1 cellular context compared by ENCODE assay signal in the genomic region with DNA sequence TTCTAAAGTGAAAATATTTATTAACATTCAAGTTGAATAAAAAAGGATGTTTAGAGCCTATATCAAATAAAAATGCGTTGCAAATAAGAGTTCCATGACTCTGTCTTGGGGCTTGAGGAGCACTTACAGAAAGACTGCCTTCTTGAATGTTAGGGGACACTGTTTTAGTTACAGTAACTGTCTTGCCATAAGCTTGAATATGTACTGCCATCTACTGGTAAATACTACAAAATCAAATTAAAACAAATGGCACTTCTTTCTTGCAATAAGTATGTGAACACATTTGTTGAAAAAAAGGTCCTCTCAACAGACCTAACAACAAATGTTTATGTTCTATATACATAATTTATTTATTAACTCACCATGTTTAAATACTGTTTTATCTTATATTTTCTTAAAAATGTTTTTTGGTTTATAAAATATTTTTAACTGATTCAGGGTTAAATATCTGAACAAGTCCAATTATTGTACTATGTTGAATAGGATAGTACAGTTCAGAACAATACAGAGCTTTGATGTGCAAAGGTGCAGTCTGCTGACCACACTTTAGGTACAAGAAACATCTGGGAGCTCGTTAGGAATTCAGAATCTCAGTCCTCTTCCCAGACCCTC.
TF ChIP-seq lines count a peak whose summit lies in the region.

No MANE protein-coding gene starts in this region.

TF ChIP-seq in liver, 16 proteins besides CTCF, POLR2A, EP300 and RAD21 (continued from another document):
- TF ChIP-seq, protein P1, sequence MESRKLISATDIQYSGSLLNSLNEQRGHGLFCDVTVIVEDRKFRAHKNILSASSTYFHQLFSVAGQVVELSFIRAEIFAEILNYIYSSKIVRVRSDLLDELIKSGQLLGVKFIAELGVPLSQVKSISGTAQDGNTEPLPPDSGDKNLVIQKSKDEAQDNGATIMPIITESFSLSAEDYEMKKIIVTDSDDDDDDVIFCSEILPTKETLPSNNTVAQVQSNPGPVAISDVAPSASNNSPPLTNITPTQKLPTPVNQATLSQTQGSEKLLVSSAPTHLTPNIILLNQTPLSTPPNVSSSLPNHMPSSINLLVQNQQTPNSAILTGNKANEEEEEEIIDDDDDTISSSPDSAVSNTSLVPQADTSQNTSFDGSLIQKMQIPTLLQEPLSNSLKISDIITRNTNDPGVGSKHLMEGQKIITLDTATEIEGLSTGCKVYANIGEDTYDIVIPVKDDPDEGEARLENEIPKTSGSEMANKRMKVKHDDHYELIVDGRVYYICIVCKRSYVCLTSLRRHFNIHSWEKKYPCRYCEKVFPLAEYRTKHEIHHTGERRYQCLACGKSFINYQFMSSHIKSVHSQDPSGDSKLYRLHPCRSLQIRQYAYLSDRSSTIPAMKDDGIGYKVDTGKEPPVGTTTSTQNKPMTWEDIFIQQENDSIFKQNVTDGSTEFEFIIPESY (IDR thresholded peaks at IDR 0.05), result no peak
- no peak for TF ChIP-seq RXRA (IDR thresholded peaks at IDR 0.05)
- TF ChIP-seq FOXA2 (IDR thresholded peaks at IDR 0.05), result no peak
- no peak for TF ChIP-seq JUND (IDR thresholded peaks at IDR 0.05)
- no peak for TF ChIP-seq NR2F2 (IDR thresholded peaks at IDR 0.05)
- TF ChIP-seq GABPA (IDR thresholded peaks at IDR 0.05 in 1 of 2, conservative IDR thresholded peaks at IDR 0.05 in 1 of 2), result no peak
- TF ChIP-seq HNF4A (conservative IDR thresholded peaks at IDR 0.05), result no peak
